In the genomic region with DNA sequence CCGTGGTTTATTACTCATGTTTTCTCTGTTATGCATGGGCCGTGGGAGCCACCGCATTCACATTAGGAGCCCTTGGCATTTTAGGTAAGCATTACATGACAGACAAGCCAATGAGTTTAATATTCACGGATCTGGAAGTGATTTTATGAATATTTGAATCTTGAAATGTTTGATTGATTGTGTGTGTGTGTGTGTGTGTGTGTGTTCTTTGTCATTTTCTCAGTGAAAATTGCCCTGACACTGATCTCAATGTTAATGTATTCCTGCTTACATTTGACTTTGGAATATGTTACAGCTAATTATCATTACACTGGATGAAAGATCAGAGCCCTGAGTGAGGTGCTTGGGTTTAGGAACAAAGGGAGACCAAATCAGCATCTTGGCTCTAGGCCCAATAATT, we compare ENCODE assay signal across 1 cellular context.
TF ChIP-seq lines count a peak whose summit lies in the region.

No MANE protein-coding gene starts in this region.

TF ChIP-seq in K562, 482 proteins besides CTCF, POLR2A, EP300 and RAD21 (continued from another document):
- TF ChIP-seq NCOR1 (IDR thresholded peaks at IDR 0.05) (no peak), SMARCE1 (IDR thresholded peaks at IDR 0.05) (no peak), C11orf30 (IDR thresholded peaks at IDR 0.05; ENCODE audit: low read depth) (no peak), ZNF175 (CRISPR knock-in tag; IDR thresholded peaks at IDR 0.05; ENCODE audit: low read depth) (no peak)
- TF ChIP-seq, protein P1, sequence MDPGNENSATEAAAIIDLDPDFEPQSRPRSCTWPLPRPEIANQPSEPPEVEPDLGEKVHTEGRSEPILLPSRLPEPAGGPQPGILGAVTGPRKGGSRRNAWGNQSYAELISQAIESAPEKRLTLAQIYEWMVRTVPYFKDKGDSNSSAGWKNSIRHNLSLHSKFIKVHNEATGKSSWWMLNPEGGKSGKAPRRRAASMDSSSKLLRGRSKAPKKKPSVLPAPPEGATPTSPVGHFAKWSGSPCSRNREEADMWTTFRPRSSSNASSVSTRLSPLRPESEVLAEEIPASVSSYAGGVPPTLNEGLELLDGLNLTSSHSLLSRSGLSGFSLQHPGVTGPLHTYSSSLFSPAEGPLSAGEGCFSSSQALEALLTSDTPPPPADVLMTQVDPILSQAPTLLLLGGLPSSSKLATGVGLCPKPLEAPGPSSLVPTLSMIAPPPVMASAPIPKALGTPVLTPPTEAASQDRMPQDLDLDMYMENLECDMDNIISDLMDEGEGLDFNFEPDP (CRISPR knock-in tag; IDR thresholded peaks at IDR 0.05): no peak
